9 cellular contexts compared by ENCODE assay signal in the genomic region with DNA sequence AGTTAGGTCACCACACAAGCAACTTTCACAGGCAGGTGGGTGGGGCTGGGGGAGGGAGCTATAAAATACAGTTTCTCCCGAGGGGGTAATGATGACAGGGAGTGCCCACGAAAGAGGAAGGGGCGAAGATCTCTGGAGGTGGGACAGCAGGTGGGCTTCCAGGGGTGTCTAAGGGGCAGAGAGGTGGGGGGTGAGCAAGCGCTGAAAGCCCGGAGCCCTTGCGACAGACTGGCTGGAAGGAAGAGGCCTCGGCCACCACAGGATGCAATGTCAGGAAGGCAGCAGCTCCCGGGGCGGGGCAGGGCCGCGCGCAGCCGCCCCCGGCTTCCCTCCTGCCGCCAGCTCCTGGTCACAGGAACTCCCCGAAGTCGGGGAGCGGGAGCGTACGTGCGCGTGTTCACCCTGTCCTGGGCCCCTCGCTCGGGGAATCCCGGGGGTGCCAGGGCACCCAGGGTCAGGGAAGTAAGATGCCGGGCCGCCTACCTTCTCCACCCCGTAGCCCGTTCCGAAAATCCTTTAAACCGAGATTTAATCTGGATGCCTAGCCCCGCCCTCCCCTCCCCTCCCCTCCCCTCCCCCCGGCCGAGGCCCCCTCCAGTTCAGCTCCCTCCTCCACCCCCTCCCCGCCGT.
DNase-seq lines count a peak whose midpoint lies in the region; ATAC-seq lines count a peak whose summit lies in the region.
"Had no signal": no experiment of that assay in that cellular context is flagged by ENCODE, and none has a peak within 500 bp of the region (broad histone marks: within the 10 kb centered on the region; RNA-seq: fewer than 3 reads in every experiment).

No MANE protein-coding gene starts in this region.

- peak; percentile 50 for DNase-seq in NCI-H510A treated with DMSO at 0.1 percent for 48 hours (lab: John Stamatoyannopoulos, UW)
- DNase-seq in NCI-H510A (lab: John Stamatoyannopoulos, UW): no peak
- peak; percentile 86 for DNase-seq in UCSD-AML1 (lab: John Stamatoyannopoulos, UW; ENCODE audit: unreplicated experiment)
- peak; percentile 53 to 82 for DNase-seq in dermis microvascular lymphatic vessel endothelial cell (ENCODE audit: low read depth in 2 of 2)
- DNase-seq in lung microvascular endothelial cell (ENCODE audit: low read depth in 2 of 2): peak; percentile 67 to 85
- DNase-seq in stimulated activated effector memory CD8-positive, alpha-beta T cell treated with anti-CD3 and anti-CD28 coated beads, Interleukin-12 subunit alpha, Interleukin-12 subunit beta, amount 100 ng/mL, for 72 hours (ENCODE audit: low spot score in 2 of 2): peak; percentile 54 to 81
- DNase-seq: DND-41 had no signal

- peak overlapping the region; percentile 68 for H3K4me3 Mint-ChIP-seq in stimulated activated effector memory CD8-positive, alpha-beta T cell treated with anti-CD3 and anti-CD28 coated beads, Interleukin-12 subunit alpha, Interleukin-12 subunit beta, amount 100 ng/mL, for 72 hours

- H3K9me3 Mint-ChIP-seq in stimulated activated effector memory CD8-positive, alpha-beta T cell treated with anti-CD3 and anti-CD28 coated beads, Interleukin-12 subunit alpha, Interleukin-12 subunit beta, amount 100 ng/mL, for 72 hours: no peaks in the 10 kb centered on the region

- peaks cover 31% of the 10 kb centered on the region for H3K36me3 Mint-ChIP-seq in stimulated activated effector memory CD8-positive, alpha-beta T cell treated with anti-CD3 and anti-CD28 coated beads, Interleukin-12 subunit alpha, Interleukin-12 subunit beta, amount 100 ng/mL, for 72 hours

- ATAC-seq in HG03565 (IDR thresholded peaks at IDR 0.05; ENCODE audit: unreplicated experiment) (peak; percentile 25), HG03342 (IDR thresholded peaks at IDR 0.05; ENCODE audit: unreplicated experiment) (no peak)
- ATAC-seq in stimulated activated effector memory CD8-positive, alpha-beta T cell treated with anti-CD3 and anti-CD28 coated beads, Interleukin-12 subunit alpha, Interleukin-12 subunit beta, amount 100 ng/mL, for 72 hours: peak; percentile 68

- H3K27ac Mint-ChIP-seq in stimulated activated effector memory CD8-positive, alpha-beta T cell treated with anti-CD3 and anti-CD28 coated beads, Interleukin-12 subunit alpha, Interleukin-12 subunit beta, amount 100 ng/mL, for 72 hours: peak overlapping the region; percentile 93

- H3K4me1 Mint-ChIP-seq in stimulated activated effector memory CD8-positive, alpha-beta T cell treated with anti-CD3 and anti-CD28 coated beads, Interleukin-12 subunit alpha, Interleukin-12 subunit beta, amount 100 ng/mL, for 72 hours: peaks cover 74% of the 10 kb centered on the region
